In genomic region chr5:88883566-88884434, GRCh38 we compare ENCODE assay signal across 8 cellular contexts. TPM values are rescaled to one million over a fixed set of nuclear protein-coding genes. Genes with fewer than 3 reads are reported as not detected.
A peak's percentile ranks its signal among the peaks of the same experiment; 100 is the strongest.
DNase-seq lines count a peak whose midpoint lies in the region; ATAC-seq and TF ChIP-seq lines count a peak whose summit lies in the region.

No MANE protein-coding gene starts in this region.

- H3K27ac ChIP-seq in VCaP (peak overlapping the region; percentile 34; the same call in 1 of the 2 replicates), esophagus muscularis mucosa (replicated peaks in 1 of 4) (peak overlapping the region; percentile 87 to 96 (median 91)), transverse colon (peak overlapping the region; percentile 83 to 89 (median 89))

- H3K4me1 ChIP-seq in esophagus muscularis mucosa (peaks cover 11 to 73% (median 57%) of the 10 kb centered on the region in 4 donors), mononuclear cell (ENCODE audit: insufficient read depth, low read length) (peaks cover 14% of the 10 kb centered on the region), transverse colon (peaks cover 0 to 51% (median 12%) of the 10 kb centered on the region in 4 donors)

- TF ChIP-seq EP300 in esophagus muscularis mucosa (IDR thresholded peaks at IDR 0.05) (no peak), transverse colon (IDR thresholded peaks at IDR 0.05; ENCODE audit: low read depth) (no peak)

- H3K9me3 ChIP-seq in esophagus muscularis mucosa (no peaks in the 10 kb centered on the region), mononuclear cell (ENCODE audit: low read depth, low read length) (no peaks in the 10 kb centered on the region), transverse colon (no peaks in the 10 kb centered on the region)

- in situ Hi-C loops in transverse colon (cut with MboI; ENCODE audit: low pct_ligation_motif_present in 1 of 4, low pct_unique_long_range_greater_than_20kb in 1 of 4, low sequenced_read_pairs in 3 of 4), result loop anchor here in 2 of 4 donors (10.0 to 25.0 kb wide), 2 partner anchors 146 to 149 kb away; no protein-coding TSS in a partner anchor

- DNase-seq in ELF-1 (ENCODE audit: low read depth, low spot score) (peak; percentile 57), NCI-H146 (lab: John Stamatoyannopoulos, UW) (peak; percentile 61), esophagus muscularis mucosa (ENCODE audit: extremely low spot score) (peak; percentile 93), transverse colon (peak; percentile 63)

- H3K27me3 ChIP-seq in esophagus muscularis mucosa (no peaks in the 10 kb centered on the region), mononuclear cell (ENCODE audit: insufficient read depth, low read length) (no peaks in the 10 kb centered on the region), transverse colon (no peaks in the 10 kb centered on the region)

- TF ChIP-seq CTCF in VCaP (conservative IDR thresholded peaks at IDR 0.05) (no peak), esophagus muscularis mucosa (IDR thresholded peaks at IDR 0.05) (peak in 2 of 3 experiments; percentile 9 to 33), transverse colon (IDR thresholded peaks at IDR 0.05) (no peak)

- ATAC-seq in GM21825 (IDR thresholded peaks at IDR 0.05; ENCODE audit: unreplicated experiment) (peak; percentile 23), HG02970 (IDR thresholded peaks at IDR 0.05; ENCODE audit: low FRiP score, unreplicated experiment) (no peak)

- H3K36me3 ChIP-seq in esophagus muscularis mucosa, result no peaks in the 10 kb centered on the region
- no peaks in the 10 kb centered on the region for H3K36me3 ChIP-seq in transverse colon

- under 1% methylated on average over 39 of the region's 49 CpGs for WGBS in esophagus muscularis mucosa
- WGBS in transverse colon (ENCODE audit: low coverage in 1 of 2), 2 donors, result 0% methylated on average over 19 to 49 of the region's 49 CpGs

- TF ChIP-seq POLR2A in esophagus muscularis mucosa (IDR thresholded peaks at IDR 0.05; ENCODE audit: low read depth) (no peak), transverse colon (IDR thresholded peaks at IDR 0.05) (peak; percentile 56)

- H3K4me3 ChIP-seq in esophagus muscularis mucosa, result peak overlapping the region; percentile 57 to 80 (median 74)
- peak overlapping the region; percentile 77 for H3K4me3 ChIP-seq in mononuclear cell (ENCODE audit: low read length)
- H3K4me3 ChIP-seq in transverse colon, result peak overlapping the region; percentile 41 to 70 (median 49)

- intact Hi-C loops in esophagus muscularis mucosa (cut with DNase I) (loop anchor here (2.0 to 10.0 kb wide), 3 partner anchors 47 to 151 kb away; no protein-coding TSS in a partner anchor), transverse colon (cut with DNase I; ENCODE audit: low total_unique reads) (loop anchor here (10.0 kb wide), 1 partner anchor 61 kb away; no protein-coding TSS in a partner anchor)

RNA-seq across cellular contexts. Expression of gene MEF2C, which starts 0.8 kb away (rescaled TPM):
- 10 to 100 TPM; 20.8 to 34.3 (median 29.0) TPM for total RNA-seq in esophagus muscularis mucosa
- total RNA-seq in mononuclear cell, result 30.0 TPM
- total RNA-seq in transverse colon, result 10 to 100 TPM; 17.3 to 58.0 (median 23.5) TPM

Comparison
In these comparisons a context has a peak if more than half of its experiments do, and no peak if none do; other contexts are left out.
1. H3K27ac ChIP-seq: peak in every context shown above with its lines; median percentile 91 in esophagus muscularis mucosa; 89 in transverse colon; 34 in VCaP.
2. CTCF ChIP-seq: peak in esophagus muscularis mucosa (2 of 3); none in VCaP (single experiment) and transverse colon (0 of 5).
3. Peak in every context shown above with its lines, with median percentiles within 50 percentile points of each other: DNase-seq and H3K4me3 ChIP-seq.